Comparison of ENCODE assay signal across 9 cellular contexts in the genomic region with DNA sequence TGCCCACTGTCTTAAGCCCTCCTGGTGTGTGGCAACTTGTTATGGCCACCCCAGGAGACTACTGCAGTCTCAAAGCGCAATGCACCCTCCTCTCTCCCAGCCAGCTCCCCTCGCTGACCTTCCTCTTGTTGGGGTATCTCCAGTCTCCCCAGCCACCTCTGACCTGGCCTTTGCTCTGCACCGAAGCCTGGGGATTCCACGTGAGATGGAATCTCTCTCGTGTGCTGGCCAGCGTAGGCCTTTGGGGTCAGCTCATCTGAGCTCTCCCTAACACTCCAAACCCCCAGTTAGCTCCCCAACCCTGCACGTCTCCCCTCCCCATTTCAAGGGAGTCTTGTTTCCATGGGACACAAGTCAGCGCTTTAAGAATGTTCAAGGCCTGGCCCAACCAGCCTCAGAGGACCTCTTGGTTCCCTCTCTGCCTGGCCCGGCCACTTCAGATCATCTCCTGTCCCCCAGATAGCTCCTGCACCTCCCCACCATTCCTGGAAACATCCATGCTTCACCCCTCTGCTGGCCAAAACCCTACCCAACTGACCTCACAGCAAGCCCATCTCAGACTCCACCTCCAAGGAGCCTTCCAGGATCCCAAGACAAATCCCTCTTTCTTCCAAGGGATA. TPM values are rescaled to one million over a fixed set of nuclear protein-coding genes. Genes with fewer than 3 reads are reported as not detected.
DNase-seq lines count a peak whose midpoint lies in the region; ATAC-seq and TF ChIP-seq lines count a peak whose summit lies in the region.
"Had no signal": no experiment of that assay in that cellular context is flagged by ENCODE, and none has a peak within 500 bp of the region (broad histone marks: within the 10 kb centered on the region; RNA-seq: fewer than 3 reads in every experiment).

No MANE protein-coding gene starts in this region.

- no peak overlapping the region for H3K14ac ChIP-seq in trophoblast cell (ENCODE audit: low read length)

- H2AFZ ChIP-seq in trophoblast cell (ENCODE audit: insufficient read depth, low read length, poor library complexity) = no peak overlapping the region

- peak overlapping the region in 6 of 7 donors; percentile 79 to 98 (median 93) for H3K27ac Mint-ChIP-seq in CD4-positive, alpha-beta memory T cell
- peak overlapping the region; percentile 89 for H3K27ac Mint-ChIP-seq in WTC11

- H3K9me3 ChIP-seq in CD4-positive, alpha-beta memory T cell (ENCODE audit: control insufficient read depth in 1 of 2, low read length in 2 of 2) = no peaks in the 10 kb centered on the region
- H3K9me3 ChIP-seq in trophoblast cell (ENCODE audit: insufficient read depth, low read depth, low read length) = no peaks in the 10 kb centered on the region

- H2BK5ac ChIP-seq in trophoblast cell (ENCODE audit: low read depth, low read length, poor library complexity) = no peak overlapping the region

- peaks cover 100% of the 10 kb centered on the region for H3K4me1 ChIP-seq in CD4-positive, alpha-beta memory T cell (ENCODE audit: insufficient read depth, low read length)
- peaks cover 42 to 48% of the 10 kb centered on the region in 2 experiments for H3K4me1 ChIP-seq in trophoblast cell (ENCODE audit: control insufficient read depth in 1 of 2, insufficient read depth in 2 of 2, low read length in 2 of 2)

- H3K9me3 Mint-ChIP-seq in CD4-positive, alpha-beta memory T cell = peaks cover 0 to 8% (median 0%) of the 10 kb centered on the region in 8 donors
- H3K9me3 Mint-ChIP-seq in WTC11 = no peaks in the 10 kb centered on the region

- H4K12ac ChIP-seq in trophoblast cell (ENCODE audit: low read depth, low read length) = no peak overlapping the region

- peak overlapping the region; percentile 66 for H3K4ac ChIP-seq in trophoblast cell (ENCODE audit: low read depth, low read length)

- no peak overlapping the region for H2BK12ac ChIP-seq in trophoblast cell (ENCODE audit: low read length)

- POLR2A ChIA-PET in CD4-positive, alpha-beta memory T cell (lab: Charles Lee; ENCODE audit: partially characterized antibody) = interaction anchor here (5.9 to 11.4 kb wide), 2 partner anchors 10 to 19 kb away, joined by 40 to 179 read pairs; a partner anchor contains a TSS
- POLR2A ChIA-PET in WTC11 (lab: Charles Lee) = no interaction called here

- intact Hi-C loops in CD4-positive, alpha-beta memory T cell (cut with micrococcal nuclease) = loop anchor here (10.0 kb wide), 1 partner anchor 412 kb away; a partner anchor contains a TSS

- CTCF ChIA-PET in CD4-positive, alpha-beta memory T cell (lab: Charles Lee; ENCODE audit: partially characterized antibody) = interaction anchor here (1.3 to 5.4 kb wide), 4 partner anchors 15 to 53 kb away, joined by 3 to 38 read pairs (median 8); a partner anchor contains a TSS
- CTCF ChIA-PET in WTC11 (lab: Charles Lee) = interaction anchor here (1.0 to 4.4 kb wide), 4 partner anchors 21 to 52 kb away, joined by 3 to 19 read pairs (median 4); a partner anchor contains a TSS

- H4K91ac ChIP-seq in trophoblast cell (ENCODE audit: low read depth, low read length) = peak overlapping the region; percentile 98

- no peak for TF ChIP-seq CTCF in WTC11 (IDR thresholded peaks at IDR 0.05)
- TF ChIP-seq CTCF in fibroblast of pulmonary artery (IDR thresholded peaks at IDR 0.05; ENCODE audit: low read length, missing control alignments) = no peak

- H3K4me3 Mint-ChIP-seq in CD4-positive, alpha-beta memory T cell = peak overlapping the region; percentile 36 to 90 (median 79)
- no peak overlapping the region for H3K4me3 Mint-ChIP-seq in WTC11

- no CpG with 5 or more reads among the region's 9 CpGs for WGBS in trophoblast cell (ENCODE audit: extremely low coverage, insufficient coverage, insufficient read length)

- peak overlapping the region; percentile 6 for H4K8ac ChIP-seq in trophoblast cell (ENCODE audit: low read depth, low read length)

- H2AK5ac ChIP-seq in trophoblast cell (ENCODE audit: low read length) = peak overlapping the region; percentile 6

- H3K9ac ChIP-seq in trophoblast cell (ENCODE audit: low read length) = no peak overlapping the region

- peaks cover 42% of the 10 kb centered on the region for H3K79me1 ChIP-seq in trophoblast cell (ENCODE audit: low read length)

- DNase-seq in CD4-positive, alpha-beta memory T cell = no peak
- DNase-seq in WTC11 (ENCODE audit: low spot score) = no peak
- no peak for DNase-seq in fibroblast of pulmonary artery (ENCODE audit: low read depth)
- DNase-seq in trophoblast cell = no peak
- no peak for DNase-seq in AG08395 (ENCODE audit: low spot score)
- DNase-seq: NCI-H446 treated with DMSO at 0.1 percent for 48 hours had no signal

- peaks cover 74 to 100% (median 95%) of the 10 kb centered on the region in 4 donors for H3K4me1 Mint-ChIP-seq in CD4-positive, alpha-beta memory T cell
- H3K4me1 Mint-ChIP-seq in WTC11 = peaks cover 97% of the 10 kb centered on the region

- no peaks in the 10 kb centered on the region for H3K36me3 ChIP-seq in CD4-positive, alpha-beta memory T cell (ENCODE audit: insufficient read depth, low read length)
- H3K36me3 ChIP-seq in trophoblast cell (ENCODE audit: control insufficient read depth in 1 of 2, insufficient read depth in 2 of 2, low read length in 2 of 2) = peaks cover 3 to 9% of the 10 kb centered on the region in 2 experiments

- peak overlapping the region; percentile 0 for H3K18ac ChIP-seq in trophoblast cell (ENCODE audit: low read length)

- no peaks in the 10 kb centered on the region for H3K27me3 Mint-ChIP-seq in CD4-positive, alpha-beta memory T cell
- H3K27me3 Mint-ChIP-seq in WTC11 (ENCODE audit: low read depth) = no peaks in the 10 kb centered on the region

- H3K79me2 ChIP-seq in trophoblast cell (ENCODE audit: control insufficient read depth, insufficient read depth, low read length, poor library complexity) = peaks cover 29% of the 10 kb centered on the region

- no peak overlapping the region for H3K4me3 ChIP-seq in CD4-positive, alpha-beta memory T cell (ENCODE audit: low read length in 2 of 2)
- H3K4me3 ChIP-seq in fibroblast of pulmonary artery (replicated peaks; ENCODE audit: low read depth, low read length) (peak overlapping the region; percentile 46), trophoblast cell (ENCODE audit: low read depth, low read length) (no peak overlapping the region)

- ATAC-seq in WTC11 = no peak
- ATAC-seq in GM21786 (IDR thresholded peaks at IDR 0.05; ENCODE audit: unreplicated experiment) = no peak
- no peak for ATAC-seq in HG03565 (IDR thresholded peaks at IDR 0.05; ENCODE audit: unreplicated experiment)
- no peak for ATAC-seq in GM19455 (IDR thresholded peaks at IDR 0.05; ENCODE audit: unreplicated experiment)

- no peaks in the 10 kb centered on the region for H3K27me3 ChIP-seq in CD4-positive, alpha-beta memory T cell (ENCODE audit: insufficient read depth, low read length)
- H3K27me3 ChIP-seq in trophoblast cell (ENCODE audit: insufficient read depth, low read length) = no peaks in the 10 kb centered on the region

- peaks cover 0 to 14% of the 10 kb centered on the region in 2 donors for H3K36me3 Mint-ChIP-seq in CD4-positive, alpha-beta memory T cell
- peaks cover 5% of the 10 kb centered on the region; the same call in 1 of the 2 replicates for H3K36me3 Mint-ChIP-seq in WTC11

- H3K4me2 ChIP-seq in trophoblast cell (ENCODE audit: low read length) = no peak overlapping the region

- H3K23ac ChIP-seq in trophoblast cell (ENCODE audit: low read length) = no peak overlapping the region

- no peak overlapping the region for H2BK120ac ChIP-seq in trophoblast cell (ENCODE audit: insufficient read depth, low read length, poor library complexity)

- peak overlapping the region; percentile 64 for H3K27ac ChIP-seq in CD4-positive, alpha-beta memory T cell (ENCODE audit: low read depth, low read length)
- H3K27ac ChIP-seq in trophoblast cell (ENCODE audit: low read depth, low read length) = no peak overlapping the region

TF ChIP-seq in WTC11, 78 proteins besides CTCF, POLR2A, EP300 and RAD21:
- TF ChIP-seq ZNF121 (CRISPR knock-in tag; IDR thresholded peaks at IDR 0.05) (no peak), MXD4 (CRISPR knock-in tag; IDR thresholded peaks at IDR 0.05; ENCODE audit: borderline replicate concordance) (no peak), ESRRA (CRISPR knock-in tag; IDR thresholded peaks at IDR 0.05; ENCODE audit: borderline replicate concordance) (no peak), CBFB (CRISPR knock-in tag; IDR thresholded peaks at IDR 0.05; ENCODE audit: low read depth) (no peak)
- TF ChIP-seq, protein P1, sequence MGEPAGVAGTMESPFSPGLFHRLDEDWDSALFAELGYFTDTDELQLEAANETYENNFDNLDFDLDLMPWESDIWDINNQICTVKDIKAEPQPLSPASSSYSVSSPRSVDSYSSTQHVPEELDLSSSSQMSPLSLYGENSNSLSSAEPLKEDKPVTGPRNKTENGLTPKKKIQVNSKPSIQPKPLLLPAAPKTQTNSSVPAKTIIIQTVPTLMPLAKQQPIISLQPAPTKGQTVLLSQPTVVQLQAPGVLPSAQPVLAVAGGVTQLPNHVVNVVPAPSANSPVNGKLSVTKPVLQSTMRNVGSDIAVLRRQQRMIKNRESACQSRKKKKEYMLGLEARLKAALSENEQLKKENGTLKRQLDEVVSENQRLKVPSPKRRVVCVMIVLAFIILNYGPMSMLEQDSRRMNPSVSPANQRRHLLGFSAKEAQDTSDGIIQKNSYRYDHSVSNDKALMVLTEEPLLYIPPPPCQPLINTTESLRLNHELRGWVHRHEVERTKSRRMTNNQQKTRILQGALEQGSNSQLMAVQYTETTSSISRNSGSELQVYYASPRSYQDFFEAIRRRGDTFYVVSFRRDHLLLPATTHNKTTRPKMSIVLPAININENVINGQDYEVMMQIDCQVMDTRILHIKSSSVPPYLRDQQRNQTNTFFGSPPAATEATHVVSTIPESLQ (CRISPR knock-in tag; IDR thresholded peaks at IDR 0.05) = no peak
- TF ChIP-seq, protein P2, sequence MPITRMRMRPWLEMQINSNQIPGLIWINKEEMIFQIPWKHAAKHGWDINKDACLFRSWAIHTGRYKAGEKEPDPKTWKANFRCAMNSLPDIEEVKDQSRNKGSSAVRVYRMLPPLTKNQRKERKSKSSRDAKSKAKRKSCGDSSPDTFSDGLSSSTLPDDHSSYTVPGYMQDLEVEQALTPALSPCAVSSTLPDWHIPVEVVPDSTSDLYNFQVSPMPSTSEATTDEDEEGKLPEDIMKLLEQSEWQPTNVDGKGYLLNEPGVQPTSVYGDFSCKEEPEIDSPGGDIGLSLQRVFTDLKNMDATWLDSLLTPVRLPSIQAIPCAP (CRISPR knock-in tag; IDR thresholded peaks at IDR 0.05) = no peak

RNA-seq across cellular contexts. Expression of a gene that starts 11.2 kb away (rescaled TPM):
- total RNA-seq in CD4-positive, alpha-beta memory T cell = 10 to 100 TPM; 15.6 to 15.7 TPM
- 10 to 100 TPM; 10.3 to 12.8 TPM for polyA plus RNA-seq in CD4-positive, alpha-beta memory T cell
- 13.0 to 16.8 TPM (median 13.4 TPM) in 3 replicates for total RNA-seq in WTC11 (2021)
- 15.6 and 16.0 TPM in 2 replicates for polyA plus RNA-seq in trophoblast cell (2013)

RNA-seq across cellular contexts. Expression of a gene that starts 26.5 kb away (rescaled TPM):
- not detected for total RNA-seq in CD4-positive, alpha-beta memory T cell
- polyA plus RNA-seq in CD4-positive, alpha-beta memory T cell = not detected
- 0.92 to 1.1 TPM (median 1.0 TPM) in 3 replicates for total RNA-seq in WTC11 (2021)
- 0.68 and 0.77 TPM in 2 replicates for polyA plus RNA-seq in trophoblast cell (2013)

RNA-seq across cellular contexts. Expression of a gene that starts 58.1 kb away (rescaled TPM):
- 1 to 10 TPM; 1.6 to 2.3 TPM for total RNA-seq in CD4-positive, alpha-beta memory T cell
- polyA plus RNA-seq in CD4-positive, alpha-beta memory T cell = 1 to 10 TPM in 1 of 2 donors, under 1 TPM in 1; 0.94 to 1.2 TPM
- 10.7 to 18.7 TPM (median 17.6 TPM) in 3 replicates for total RNA-seq in WTC11 (2021)
- polyA plus RNA-seq in trophoblast cell (2013) = 1.3 TPM in 2 replicates
